8 cellular contexts compared by ENCODE assay signal in genomic region chr16:60077791-60078280, GRCh38.
"Had no signal": no experiment of that assay in that cellular context is flagged by ENCODE, and none has a peak within 500 bp of the region (broad histone marks: within the 10 kb centered on the region; RNA-seq: fewer than 3 reads in every experiment).

No MANE protein-coding gene starts in this region.

- ATAC-seq: heart right ventricle had no signal

- H3K27me3 ChIP-seq: dorsolateral prefrontal cortex, heart right ventricle had no signal

- H3K4me3 ChIP-seq: dorsolateral prefrontal cortex, heart right ventricle, left ventricle myocardium inferior had no signal

- DNase-seq: dorsolateral prefrontal cortex; heart right ventricle; left ventricle myocardium inferior; mesenchymal stem cell; nephron progenitor cell; stimulated activated CD4-positive, alpha-beta T cell treated with anti-CD3 and anti-CD28 coated beads, Interleukin-2, amount 100 ng/mL, for 48 hours; stimulated activated naive CD4-positive, alpha-beta T cell treated with Interleukin-2 at 50 U/mL for 16 hours; trophoblast cell had no signal

- H3K36me3 ChIP-seq: heart right ventricle, left ventricle myocardium inferior had no signal

- H3K27ac ChIP-seq: dorsolateral prefrontal cortex, heart right ventricle, left ventricle myocardium inferior had no signal

- H3K4me1 ChIP-seq: heart right ventricle, left ventricle myocardium inferior had no signal
